In the genomic region with DNA sequence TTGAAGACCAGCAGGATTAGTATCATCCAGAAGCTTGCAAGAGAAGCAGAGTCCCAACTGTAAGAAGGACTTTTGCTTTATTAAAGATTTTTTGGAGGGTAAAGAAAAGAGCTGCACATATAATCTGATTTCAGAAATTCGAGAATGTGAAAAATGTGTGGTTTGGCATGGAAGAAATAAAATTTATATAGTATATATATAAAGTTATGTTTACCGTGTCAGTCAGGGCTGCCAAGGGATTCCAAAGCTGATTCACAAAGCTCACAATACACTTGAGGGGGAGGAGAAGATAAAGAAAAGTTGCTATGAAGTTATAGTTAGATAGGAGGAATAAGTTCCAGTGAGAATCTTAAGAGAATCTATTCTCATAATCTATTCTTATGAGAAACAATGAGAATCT, we compare ENCODE assay signal across 30 cellular contexts.
"Had no signal": no experiment of that assay in that cellular context is flagged by ENCODE, and none has a peak within 500 bp of the region (broad histone marks: within the 10 kb centered on the region; RNA-seq: fewer than 3 reads in every experiment).

No MANE protein-coding gene starts in this region.

- H3K4me3 Mint-ChIP-seq: activated B cell treated with CpG ODN at 0.5 μM for 24 hours; activated CD4-positive, alpha-beta T cell treated with anti-CD3 and anti-CD28 coated beads, Interleukin-2, amount 10 ng/mL, durations not matched to agents 24 days and 14 days; activated naive CD4-positive, alpha-beta T cell treated with anti-CD3 and anti-CD28 coated beads for 36 hours; activated naive CD8-positive, alpha-beta T cell; activated T-cell treated with anti-CD3 and anti-CD28 coated beads, Interleukin-2, amount 50 U/mL, for 4 hours; T-helper 17 cell had no signal

- H3K27me3 ChIP-seq: body of pancreas, cardiac muscle cell, Peyer's patch, SJCRH30 had no signal

- H3K36me3 ChIP-seq: cardiac muscle cell, Peyer's patch, SJCRH30 had no signal

- H3K36me3 Mint-ChIP-seq: activated naive CD8-positive, alpha-beta T cell had no signal

- H3K4me1 Mint-ChIP-seq: activated B cell treated with CpG ODN at 0.5 μM for 24 hours had no signal

- H3K27me3 Mint-ChIP-seq: activated B cell treated with CpG ODN at 0.5 μM for 24 hours; activated CD4-positive, alpha-beta T cell treated with anti-CD3 and anti-CD28 coated beads, Interleukin-2, amount 10 ng/mL, durations not matched to agents 24 days and 14 days; activated naive CD8-positive, alpha-beta T cell; T-helper 17 cell had no signal

- H3K27ac Mint-ChIP-seq: activated B cell treated with CpG ODN at 0.5 μM for 24 hours; activated CD4-positive, alpha-beta T cell treated with anti-CD3 and anti-CD28 coated beads, Interleukin-2, amount 10 ng/mL, durations not matched to agents 24 days and 14 days; activated naive CD4-positive, alpha-beta T cell treated with anti-CD3 and anti-CD28 coated beads for 36 hours; activated naive CD8-positive, alpha-beta T cell; T-helper 17 cell had no signal

- DNase-seq: activated B cell treated with CpG ODN at 0.5 μM for 24 hours; activated CD4-positive, alpha-beta T cell treated with anti-CD3 and anti-CD28 coated beads for 1 hour; activated CD4-positive, alpha-beta T cell treated with anti-CD3 and anti-CD28 coated beads, Interleukin-2, amount 10 ng/mL, durations not matched to agents 24 days and 14 days; activated CD4-positive, alpha-beta T cell treated with anti-CD3 and anti-CD28 coated beads, Interleukin-2, amount 50 U/mL, for 48 hours; activated CD8-positive, alpha-beta memory T cell treated with anti-CD3 and anti-CD28 coated beads for 24 hours; activated effector memory CD4-positive, alpha-beta T cell treated with anti-CD3 and anti-CD28 coated beads, Interleukin-2, amount 50 U/mL, for 16 hours; activated naive CD4-positive, alpha-beta T cell treated with anti-CD3 and anti-CD28 coated beads for 36 hours; activated T-cell treated with anti-CD3 and anti-CD28 coated beads, Interleukin-2, amount 50 U/mL, for 4 hours; anterior cingulate cortex; body of pancreas; cerebellar nuclear complex; MV-4-11; NCI-H1092 treated with DMSO at 0.1 percent for 48 hours; NCI-H1417 treated with DMSO at 0.1 percent for 48 hours; NCI-H1694; NCI-H2029; NCI-H2107; NCI-H2171 treated with DMSO at 0.1 percent for 48 hours; NCI-H345; NCI-H510A treated with DMSO at 0.1 percent for 48 hours; NK-92 treated with Interleukin-12 subunit alpha and Interleukin-12 subunit beta, amount 100 ng/mL, for 24 hours; OCI-M1; Peyer's patch; Right ventricle myocardium superior; SJCRH30; T-helper 17 cell; T1000 had no signal

- H3K9me3 Mint-ChIP-seq: activated B cell treated with CpG ODN at 0.5 μM for 24 hours; activated CD4-positive, alpha-beta T cell treated with anti-CD3 and anti-CD28 coated beads, Interleukin-2, amount 10 ng/mL, durations not matched to agents 24 days and 14 days; activated T-cell treated with anti-CD3 and anti-CD28 coated beads, Interleukin-2, amount 50 U/mL, for 4 hours had no signal

- H3K9me3 ChIP-seq: body of pancreas, Peyer's patch, SJCRH30 had no signal

- H3K4me3 ChIP-seq: body of pancreas, cardiac muscle cell, Peyer's patch, SJCRH30 had no signal

- FAIRE-seq: TTC549 had no signal
